1 cellular context compared by ENCODE assay signal in the genomic region with DNA sequence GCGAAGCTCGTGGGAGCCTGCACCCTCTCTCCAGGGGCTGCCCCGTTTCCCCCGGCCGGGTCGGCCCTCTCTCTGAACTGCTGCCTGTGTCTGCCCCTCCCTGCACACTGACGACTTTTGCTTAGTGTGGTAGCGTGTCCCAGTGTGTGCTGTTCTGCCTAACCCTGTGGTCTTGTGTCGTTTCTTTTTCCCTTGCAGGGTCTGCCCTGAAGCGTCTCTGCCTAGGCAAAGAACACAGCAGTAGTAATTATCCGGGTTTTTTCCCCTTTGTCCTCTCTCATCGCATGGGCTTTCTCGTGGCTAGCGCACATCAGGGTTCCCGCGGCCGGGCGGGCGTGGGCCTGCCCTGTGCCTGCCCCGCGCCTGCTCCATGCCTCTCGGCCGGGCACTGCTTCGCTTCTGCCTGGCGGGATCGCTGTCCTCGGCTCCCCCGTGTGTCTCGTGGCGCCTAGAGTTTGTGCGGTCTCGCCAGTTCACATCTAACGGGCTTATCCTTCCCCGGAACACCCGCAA.
TF ChIP-seq lines count a peak whose summit lies in the region.

No MANE protein-coding gene starts in this region.

TF ChIP-seq in K562, 482 proteins besides CTCF, POLR2A, EP300 and RAD21:
- TF ChIP-seq ZFP36 (IDR thresholded peaks at IDR 0.05; ENCODE audit: low read depth, low read length, partially characterized antibody), result no peak
- TF ChIP-seq ZSCAN29 (IDR thresholded peaks at IDR 0.05), result peak; percentile 54; the same call in 1 of the 2 replicates
TF ChIP-seq in K562: peak in this region for 1.
